In the genomic region with DNA sequence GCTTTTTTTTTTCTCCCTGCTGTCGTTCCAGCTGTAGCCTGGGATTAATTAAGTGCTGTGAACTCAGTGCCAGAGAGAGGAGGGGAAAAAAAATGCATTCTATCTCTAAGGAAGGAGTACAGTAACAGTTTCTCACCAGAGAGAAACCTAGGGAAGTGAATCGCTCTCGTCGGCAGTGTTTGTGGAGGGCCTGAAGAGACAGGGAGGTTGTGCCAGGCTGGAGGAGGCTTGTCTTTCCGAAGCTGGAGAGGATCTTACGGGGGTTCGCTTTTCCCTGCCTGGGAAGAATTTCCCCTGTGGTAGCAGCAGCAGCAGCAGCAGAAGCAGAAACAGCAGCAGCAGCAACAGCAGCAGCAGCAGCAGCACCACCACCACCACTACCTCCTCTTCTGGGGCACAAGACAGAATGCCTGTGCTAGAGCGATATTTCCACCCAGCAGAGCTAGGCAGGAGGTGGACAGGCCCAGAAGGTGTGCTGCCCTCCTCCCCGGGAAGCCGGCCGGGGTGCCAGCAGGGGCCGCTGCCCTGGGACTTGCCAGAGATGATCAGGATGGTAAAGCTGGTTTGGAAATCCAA, we compare ENCODE assay signal across 8 cellular contexts.
DNase-seq lines count a peak whose midpoint lies in the region; ATAC-seq and TF ChIP-seq lines count a peak whose summit lies in the region.

No MANE protein-coding gene starts in this region.

- H3K27me3 Mint-ChIP-seq in activated CD4-positive, alpha-beta memory T cell treated with anti-CD3 and anti-CD28 coated beads for 36 hours: peaks cover 9% of the 10 kb centered on the region
- H3K27me3 Mint-ChIP-seq in CD4-positive, alpha-beta memory T cell: peaks cover 6% of the 10 kb centered on the region in 2 donors

- ATAC-seq in omental fat pad (ENCODE audit: low FRiP score) (peak; percentile 14), GM18870 (IDR thresholded peaks at IDR 0.05; ENCODE audit: unreplicated experiment) (no peak)

- H3K27me3 ChIP-seq in CD4-positive, alpha-beta memory T cell (ENCODE audit: insufficient read depth, low read length): no peaks in the 10 kb centered on the region

- H3K4me1 ChIP-seq in CD4-positive, alpha-beta memory T cell (ENCODE audit: insufficient read depth, low read length): no peaks in the 10 kb centered on the region

- POLR2A ChIA-PET in activated CD4-positive, alpha-beta memory T cell treated with anti-CD3 and anti-CD28 coated beads for 36 hours (lab: Charles Lee): no interaction called here
- POLR2A ChIA-PET in CD4-positive, alpha-beta memory T cell (lab: Charles Lee; ENCODE audit: partially characterized antibody): no interaction called here

- H3K4me3 Mint-ChIP-seq in activated CD4-positive, alpha-beta memory T cell treated with anti-CD3 and anti-CD28 coated beads for 36 hours: no peak overlapping the region
- H3K4me3 Mint-ChIP-seq in CD4-positive, alpha-beta memory T cell: no peak overlapping the region

- H3K9me3 Mint-ChIP-seq in activated CD4-positive, alpha-beta memory T cell treated with anti-CD3 and anti-CD28 coated beads for 36 hours: no peaks in the 10 kb centered on the region
- H3K9me3 Mint-ChIP-seq in CD4-positive, alpha-beta memory T cell: no peaks in the 10 kb centered on the region

- peak; percentile 22 for DNase-seq in AG08396 (ENCODE audit: low spot score)
- DNase-seq in fibroblast of the aortic adventitia (ENCODE audit: low read depth): peak; percentile 89
- DNase-seq in omental fat pad (ENCODE audit: low spot score): no peak
- no peak for DNase-seq in activated CD4-positive, alpha-beta memory T cell treated with anti-CD3 and anti-CD28 coated beads for 36 hours
- DNase-seq in CD4-positive, alpha-beta memory T cell: no peak
- no peak for DNase-seq in mucosa of gallbladder (ENCODE audit: low spot score)

- CTCF ChIA-PET in activated CD4-positive, alpha-beta memory T cell treated with anti-CD3 and anti-CD28 coated beads for 36 hours (lab: Charles Lee): interaction anchor here (1.1 kb wide), 1 partner anchor 128 kb away, joined by 3 read pairs; no protein-coding TSS in a partner anchor
- CTCF ChIA-PET in CD4-positive, alpha-beta memory T cell (lab: Charles Lee; ENCODE audit: partially characterized antibody): no interaction called here

- no peaks in the 10 kb centered on the region for H3K9me3 ChIP-seq in CD4-positive, alpha-beta memory T cell (ENCODE audit: control insufficient read depth in 1 of 2, low read length in 2 of 2)

- no peaks in the 10 kb centered on the region for H3K4me1 Mint-ChIP-seq in activated CD4-positive, alpha-beta memory T cell treated with anti-CD3 and anti-CD28 coated beads for 36 hours (ENCODE audit: low read depth)
- peaks cover 0 to 7% (median 1%) of the 10 kb centered on the region in 4 donors for H3K4me1 Mint-ChIP-seq in CD4-positive, alpha-beta memory T cell

- intact Hi-C loops in activated CD4-positive, alpha-beta memory T cell treated with anti-CD3 and anti-CD28 coated beads for 36 hours (cut with micrococcal nuclease): no loop called here
- intact Hi-C loops in CD4-positive, alpha-beta memory T cell (cut with micrococcal nuclease): no loop called here

- no peak overlapping the region for H3K27ac Mint-ChIP-seq in activated CD4-positive, alpha-beta memory T cell treated with anti-CD3 and anti-CD28 coated beads for 36 hours
- H3K27ac Mint-ChIP-seq in CD4-positive, alpha-beta memory T cell: no peak overlapping the region

- no peaks in the 10 kb centered on the region for H3K36me3 ChIP-seq in CD4-positive, alpha-beta memory T cell (ENCODE audit: insufficient read depth, low read length)

- peak overlapping the region; percentile 85 for H3K4me3 ChIP-seq in fibroblast of the aortic adventitia (ENCODE audit: low read depth, low read length)
- H3K4me3 ChIP-seq in CD4-positive, alpha-beta memory T cell (ENCODE audit: low read length in 2 of 2): no peak overlapping the region

- no peaks in the 10 kb centered on the region for H3K36me3 Mint-ChIP-seq in activated CD4-positive, alpha-beta memory T cell treated with anti-CD3 and anti-CD28 coated beads for 36 hours
- no peaks in the 10 kb centered on the region for H3K36me3 Mint-ChIP-seq in CD4-positive, alpha-beta memory T cell

- no peak overlapping the region for H3K27ac ChIP-seq in CD4-positive, alpha-beta memory T cell (ENCODE audit: low read depth, low read length)

- TF ChIP-seq CTCF in fibroblast of the aortic adventitia (IDR thresholded peaks at IDR 0.05; ENCODE audit: insufficient read depth, low read length): peak; percentile 46
- TF ChIP-seq CTCF in omental fat pad (IDR thresholded peaks at IDR 0.05): no peak

TF ChIP-seq in PFSK-1, 5 proteins besides CTCF, POLR2A, EP300 and RAD21:
- TF ChIP-seq POLR2AphosphoS5 (IDR thresholded peaks at IDR 0.05; ENCODE audit: low read depth, low read length) (no peak), FOXP2 (optimal IDR thresholded peaks at IDR 0.05; ENCODE audit: borderline replicate concordance, extremely low read depth, extremely low read length, insufficient read depth) (no peak), SIN3A (IDR thresholded peaks at IDR 0.05; ENCODE audit: borderline replicate concordance, insufficient read depth, low read length) (0 out of 2 replicates have a peak, but pooled peaks have one; percentile 61), TAF1 (IDR thresholded peaks at IDR 0.05; ENCODE audit: borderline replicate concordance, insufficient read depth, low read length) (no peak)
- TF ChIP-seq, protein P1, sequence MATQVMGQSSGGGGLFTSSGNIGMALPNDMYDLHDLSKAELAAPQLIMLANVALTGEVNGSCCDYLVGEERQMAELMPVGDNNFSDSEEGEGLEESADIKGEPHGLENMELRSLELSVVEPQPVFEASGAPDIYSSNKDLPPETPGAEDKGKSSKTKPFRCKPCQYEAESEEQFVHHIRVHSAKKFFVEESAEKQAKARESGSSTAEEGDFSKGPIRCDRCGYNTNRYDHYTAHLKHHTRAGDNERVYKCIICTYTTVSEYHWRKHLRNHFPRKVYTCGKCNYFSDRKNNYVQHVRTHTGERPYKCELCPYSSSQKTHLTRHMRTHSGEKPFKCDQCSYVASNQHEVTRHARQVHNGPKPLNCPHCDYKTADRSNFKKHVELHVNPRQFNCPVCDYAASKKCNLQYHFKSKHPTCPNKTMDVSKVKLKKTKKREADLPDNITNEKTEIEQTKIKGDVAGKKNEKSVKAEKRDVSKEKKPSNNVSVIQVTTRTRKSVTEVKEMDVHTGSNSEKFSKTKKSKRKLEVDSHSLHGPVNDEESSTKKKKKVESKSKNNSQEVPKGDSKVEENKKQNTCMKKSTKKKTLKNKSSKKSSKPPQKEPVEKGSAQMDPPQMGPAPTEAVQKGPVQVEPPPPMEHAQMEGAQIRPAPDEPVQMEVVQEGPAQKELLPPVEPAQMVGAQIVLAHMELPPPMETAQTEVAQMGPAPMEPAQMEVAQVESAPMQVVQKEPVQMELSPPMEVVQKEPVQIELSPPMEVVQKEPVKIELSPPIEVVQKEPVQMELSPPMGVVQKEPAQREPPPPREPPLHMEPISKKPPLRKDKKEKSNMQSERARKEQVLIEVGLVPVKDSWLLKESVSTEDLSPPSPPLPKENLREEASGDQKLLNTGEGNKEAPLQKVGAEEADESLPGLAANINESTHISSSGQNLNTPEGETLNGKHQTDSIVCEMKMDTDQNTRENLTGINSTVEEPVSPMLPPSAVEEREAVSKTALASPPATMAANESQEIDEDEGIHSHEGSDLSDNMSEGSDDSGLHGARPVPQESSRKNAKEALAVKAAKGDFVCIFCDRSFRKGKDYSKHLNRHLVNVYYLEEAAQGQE (IDR thresholded peaks at IDR 0.05; ENCODE audit: insufficient read depth in 1 of 2, low read depth in 2 of 2, low read length in 2 of 2): no peak

Comparison
In these comparisons a context has a peak if more than half of its experiments do, and no peak if none do; other contexts are left out.
1. DNase-seq: peak in AG08396 (single experiment) and fibroblast of the aortic adventitia (single experiment); none in omental fat pad (single experiment), activated CD4-positive, alpha-beta memory T cell treated with anti-CD3 and anti-CD28 coated beads for 36 hours (single experiment), CD4-positive, alpha-beta memory T cell (0 of 5) and mucosa of gallbladder (single experiment).